ENCODE assay signal across 22 cellular contexts in genomic region chr20:2396241-2396814, GRCh38. TPM values are rescaled to one million over a fixed set of nuclear protein-coding genes. Genes with fewer than 3 reads are reported as not detected.
DNase-seq lines count a peak whose midpoint lies in the region; ATAC-seq, FAIRE-seq and TF ChIP-seq lines count a peak whose summit lies in the region.
"Had no signal": no experiment of that assay in that cellular context is flagged by ENCODE, and none has a peak within 500 bp of the region (broad histone marks: within the 10 kb centered on the region; RNA-seq: fewer than 3 reads in every experiment).

No MANE protein-coding gene starts in this region.

- no peak overlapping the region for H2AK5ac ChIP-seq in mesenchymal stem cell (ENCODE audit: low read length, severe bottlenecking)

- H3K23ac ChIP-seq in mesenchymal stem cell (ENCODE audit: low read length in 2 of 2): no peak overlapping the region

- H3K4me1 Mint-ChIP-seq in central memory CD8-positive, alpha-beta T cell: no peaks in the 10 kb centered on the region
- H3K4me1 Mint-ChIP-seq: CD4-positive, alpha-beta memory T cell had no signal

- no peak overlapping the region for H3K4me2 ChIP-seq in mesenchymal stem cell (ENCODE audit: low read length, poor library complexity, severe bottlenecking)
- no peak overlapping the region for H3K4me2 ChIP-seq in osteoblast (ENCODE audit: insufficient read depth, low read length)

- H3K14ac ChIP-seq in mesenchymal stem cell (ENCODE audit: low read length in 2 of 2): no peak overlapping the region

- H2BK15ac ChIP-seq in mesenchymal stem cell (ENCODE audit: low read depth, poor library complexity, severe bottlenecking): no peak overlapping the region

- H3K27me3 ChIP-seq in bronchial epithelial cell (ENCODE audit: control insufficient read depth, insufficient read depth, low read length): no peaks in the 10 kb centered on the region
- H3K27me3 ChIP-seq in mesenchymal stem cell (ENCODE audit: control insufficient read depth in 1 of 2, insufficient read depth in 1 of 2, low read length in 2 of 2): peaks cover 0 to 45% of the 10 kb centered on the region in 2 experiments
- H3K27me3 ChIP-seq in osteoblast (ENCODE audit: insufficient read depth, low read length): peaks cover 6% of the 10 kb centered on the region

- no peak overlapping the region for H3K4ac ChIP-seq in mesenchymal stem cell (ENCODE audit: low read depth in 1 of 2, low read length in 2 of 2)

- H3K36me3 ChIP-seq in bronchial epithelial cell (ENCODE audit: control insufficient read depth, insufficient read depth, low read length) (no peaks in the 10 kb centered on the region), mesenchymal stem cell (ENCODE audit: control insufficient read depth in 1 of 2, insufficient read depth in 2 of 2, low read depth in 1 of 2, low read length in 2 of 2) (no peaks in the 10 kb centered on the region), osteoblast (ENCODE audit: insufficient read depth, low read length) (no peaks in the 10 kb centered on the region)
- H3K36me3 ChIP-seq: HAP-1 had no signal

- H4K20me1 ChIP-seq in osteoblast (ENCODE audit: insufficient read depth, low read length): no peaks in the 10 kb centered on the region

- H2AFZ ChIP-seq in mesenchymal stem cell (ENCODE audit: low read depth, low read length) (no peak overlapping the region), osteoblast (ENCODE audit: low read length) (no peak overlapping the region)

- H3K27ac Mint-ChIP-seq in central memory CD8-positive, alpha-beta T cell (ENCODE audit: low read depth): peak overlapping the region; percentile 55
- H3K27ac Mint-ChIP-seq: HFFc6 had no signal

- H3K36me3 Mint-ChIP-seq in central memory CD8-positive, alpha-beta T cell (ENCODE audit: insufficient read depth): no peaks in the 10 kb centered on the region
- H3K36me3 Mint-ChIP-seq: CD4-positive, alpha-beta memory T cell had no signal

- no peak overlapping the region for H3K4me3 Mint-ChIP-seq in central memory CD8-positive, alpha-beta T cell
- H3K4me3 Mint-ChIP-seq: CD4-positive, alpha-beta memory T cell; HFFc6 had no signal

- H3K27ac ChIP-seq in mesenchymal stem cell (ENCODE audit: low read length, poor library complexity, severe bottlenecking) (no peak overlapping the region), osteoblast (ENCODE audit: low read depth, low read length) (no peak overlapping the region), substantia nigra (ENCODE audit: low read depth, low read length, poor library complexity, severe bottlenecking) (no peak overlapping the region)

- TF ChIP-seq CTCF in bronchial epithelial cell (IDR thresholded peaks at IDR 0.05; ENCODE audit: insufficient read depth, low read length, severe bottlenecking) (no peak), osteoblast (IDR thresholded peaks at IDR 0.05; ENCODE audit: extremely low read depth, low read depth, low read length) (no peak)

- H3K9me3 Mint-ChIP-seq in central memory CD8-positive, alpha-beta T cell: no peaks in the 10 kb centered on the region
- H3K9me3 Mint-ChIP-seq: HFFc6 had no signal

- no peak for ATAC-seq in central memory CD8-positive, alpha-beta T cell (replicated peaks; ENCODE audit: extremely low read depth, poor library complexity, severe bottlenecking)
- ATAC-seq in HG02885 (IDR thresholded peaks at IDR 0.05; ENCODE audit: poor library complexity, unreplicated experiment): no peak

- no peak overlapping the region for H2BK5ac ChIP-seq in mesenchymal stem cell (ENCODE audit: low read depth, low read length, poor library complexity, severe bottlenecking)

- DNase-seq in bronchial epithelial cell (ENCODE audit: low read depth): no peak
- no peak for DNase-seq in central memory CD8-positive, alpha-beta T cell (ENCODE audit: low spot score in 2 of 2)
- DNase-seq in mesenchymal stem cell: no peak
- DNase-seq in osteoblast (ENCODE audit: insufficient read length, low spot score, missing footprints): peak; percentile 32
- DNase-seq in substantia nigra (lab: John Stamatoyannopoulos, UW): no peak
- DNase-seq in DMS 273 (lab: John Stamatoyannopoulos, UW; ENCODE audit: unreplicated experiment): no peak
- DNase-seq: C1 segment of cervical spinal cord; Calu3; CD4-positive, alpha-beta memory T cell; COR-L47; DMS153; DND-41; GOT3; HFFc6 had no signal

- 94% methylated on average over 13 of the region's 14 CpGs for WGBS in mesenchymal stem cell

- no peak overlapping the region for H3K9ac ChIP-seq in mesenchymal stem cell (ENCODE audit: low read length)

- H4K8ac ChIP-seq in mesenchymal stem cell (ENCODE audit: low read length): no peak overlapping the region

- H2BK120ac ChIP-seq in mesenchymal stem cell (ENCODE audit: low read depth, low read length): no peak overlapping the region

- no peaks in the 10 kb centered on the region for H3K4me1 ChIP-seq in mesenchymal stem cell (ENCODE audit: control insufficient read depth, insufficient read depth, low read depth, low read length)
- no peaks in the 10 kb centered on the region for H3K4me1 ChIP-seq in osteoblast (ENCODE audit: insufficient read depth, low read length)
- H3K4me1 ChIP-seq: HAP-1 had no signal

- H3K79me1 ChIP-seq in mesenchymal stem cell (replicated peaks; ENCODE audit: low read length, poor library complexity, severe bottlenecking): no peaks in the 10 kb centered on the region

- no peaks in the 10 kb centered on the region for H3K79me2 ChIP-seq in osteoblast (ENCODE audit: insufficient read depth, low read length)

- H3K27me3 Mint-ChIP-seq in central memory CD8-positive, alpha-beta T cell: peaks cover 15% of the 10 kb centered on the region

- no peak overlapping the region for H2BK12ac ChIP-seq in mesenchymal stem cell (ENCODE audit: low read length in 2 of 2)

- no peak overlapping the region for H3K18ac ChIP-seq in mesenchymal stem cell (ENCODE audit: low read depth in 1 of 2, low read length in 2 of 2)

- peaks cover 8% of the 10 kb centered on the region for H3K9me3 ChIP-seq in mesenchymal stem cell (ENCODE audit: control insufficient read depth, low read length)
- H3K9me3 ChIP-seq in osteoblast (ENCODE audit: low read depth, low read length): peaks cover 4% of the 10 kb centered on the region
- H3K9me3 ChIP-seq: HAP-1 had no signal

- H4K91ac ChIP-seq in mesenchymal stem cell (ENCODE audit: low read length): peak overlapping the region; percentile 11

- H3K4me3 ChIP-seq in bronchial epithelial cell (ENCODE audit: low read depth, low read length) (no peak overlapping the region), mesenchymal stem cell (ENCODE audit: insufficient read depth in 1 of 2, low read depth in 1 of 2, low read length in 2 of 2) (no peak overlapping the region), osteoblast (ENCODE audit: insufficient read depth, low read length) (no peak overlapping the region)
- H3K4me3 ChIP-seq: HAP-1 had no signal

- peak; percentile 75 for FAIRE-seq in bronchial epithelial cell (lab: Jason Lieb, UNC)
- FAIRE-seq: G401.6, GM12892, H54 had no signal

RNA-seq across cellular contexts. Expression of gene TGM6, which starts 15.6 kb away (rescaled TPM):
- total RNA-seq in bronchial epithelial cell (not detected in 2 replicates), osteoblast (not detected in 2 replicates)
- polyA plus RNA-seq in mesenchymal stem cell (2013, experiment 1 of 2): not detected
- not detected for polyA plus RNA-seq in mesenchymal stem cell (2013, experiment 2 of 2)
- total RNA-seq: A172; A673; Calu3; CD4-positive, alpha-beta memory T cell; HFFc6 had no signal
- polyA plus RNA-seq: BJ; CD4-positive, alpha-beta memory T cell had no signal
